Comparison of ENCODE assay signal across 1 cellular context in genomic region chr17:43822566-43823190, GRCh38.
TF ChIP-seq lines count a peak whose summit lies in the region.

No MANE protein-coding gene starts in this region.

TF ChIP-seq in A549, 52 proteins besides CTCF, POLR2A, EP300 and RAD21 (continued from another document):
- no peak for TF ChIP-seq CHD2 (IDR thresholded peaks at IDR 0.05; ENCODE audit: low read length, partially characterized antibody)
- TF ChIP-seq MAZ (IDR thresholded peaks at IDR 0.05; ENCODE audit: borderline replicate concordance, low read depth, low read length), result no peak
- no peak for TF ChIP-seq EHMT2 (IDR thresholded peaks at IDR 0.05; ENCODE audit: low read depth)
- no peak for TF ChIP-seq JUN (IDR thresholded peaks at IDR 0.05)
- no peak for TF ChIP-seq RFX5 (IDR thresholded peaks at IDR 0.05)
- TF ChIP-seq KDM5A (IDR thresholded peaks at IDR 0.05), result no peak
